ENCODE assay signal across 15 cellular contexts in genomic region chr2:114800371-114800770, GRCh38.
DNase-seq lines count a peak whose midpoint lies in the region; ATAC-seq and TF ChIP-seq lines count a peak whose summit lies in the region.
"Had no signal": no experiment of that assay in that cellular context is flagged by ENCODE, and none has a peak within 500 bp of the region (broad histone marks: within the 10 kb centered on the region; RNA-seq: fewer than 3 reads in every experiment).

No MANE protein-coding gene starts in this region.

- TF ChIP-seq CTCF in dorsolateral prefrontal cortex (IDR thresholded peaks at IDR 0.05 in 54 of 56, conservative IDR thresholded peaks at IDR 0.05 in 2 of 56; ENCODE audit: low read depth in 1 of 56, partially characterized antibody in 56 of 56) (no peak), brain microvascular endothelial cell (IDR thresholded peaks at IDR 0.05; ENCODE audit: low read depth, low read length, missing control alignments) (no peak)

- peak overlapping the region in 1 of 59 donors; percentile 3 for H3K4me3 ChIP-seq in dorsolateral prefrontal cortex
- H3K4me3 ChIP-seq in trophoblast cell (ENCODE audit: low read depth, low read length), result no peak overlapping the region
- H3K4me3 ChIP-seq in brain microvascular endothelial cell (ENCODE audit: low read depth, low read length), result no peak overlapping the region

- WGBS in trophoblast cell (ENCODE audit: extremely low coverage, insufficient coverage, insufficient read length), result no CpG with 5 or more reads among the region's 2 CpGs

- H4K91ac ChIP-seq in trophoblast cell (ENCODE audit: low read depth, low read length), result no peak overlapping the region

- H3K4me1 ChIP-seq in trophoblast cell (ENCODE audit: control insufficient read depth in 1 of 2, insufficient read depth in 2 of 2, low read length in 2 of 2), result no peaks in the 10 kb centered on the region
- H3K4me1 ChIP-seq: Caco-2 had no signal

- H3K9me3 ChIP-seq in trophoblast cell (ENCODE audit: insufficient read depth, low read depth, low read length), result peaks cover 3% of the 10 kb centered on the region
- H3K9me3 ChIP-seq: Caco-2 had no signal

- H3K36me3 ChIP-seq in trophoblast cell (ENCODE audit: control insufficient read depth in 1 of 2, insufficient read depth in 2 of 2, low read length in 2 of 2) (no peaks in the 10 kb centered on the region), brain microvascular endothelial cell (replicated peaks) (no peaks in the 10 kb centered on the region)

- no peak overlapping the region for H2AK5ac ChIP-seq in trophoblast cell (ENCODE audit: low read length)

- no peak overlapping the region for H3K23ac ChIP-seq in trophoblast cell (ENCODE audit: low read length)

- intact Hi-C loops in dorsolateral prefrontal cortex (cut with DNase I) (no loop called here), posterior vena cava (cut with DNase I) (no loop called here)

- no peak overlapping the region for H4K12ac ChIP-seq in trophoblast cell (ENCODE audit: low read depth, low read length)

- no peaks in the 10 kb centered on the region for H3K79me1 ChIP-seq in trophoblast cell (ENCODE audit: low read length)

- H3K9ac ChIP-seq in trophoblast cell (ENCODE audit: low read length), result no peak overlapping the region

- no peak overlapping the region for H2AFZ ChIP-seq in trophoblast cell (ENCODE audit: insufficient read depth, low read length, poor library complexity)

- no peak overlapping the region for H3K4me2 ChIP-seq in trophoblast cell (ENCODE audit: low read length)

- no peaks in the 10 kb centered on the region for H3K79me2 ChIP-seq in trophoblast cell (ENCODE audit: control insufficient read depth, insufficient read depth, low read length, poor library complexity)

- no peak overlapping the region for H2BK12ac ChIP-seq in trophoblast cell (ENCODE audit: low read length)

- peak overlapping the region in 49 of 59 donors; percentile 2 to 95 (median 74) for H3K27ac ChIP-seq in dorsolateral prefrontal cortex
- H3K27ac ChIP-seq in layer of hippocampus (ENCODE audit: low read depth, low read length), result peak overlapping the region; percentile 8
- H3K27ac ChIP-seq in trophoblast cell (ENCODE audit: low read depth, low read length), result no peak overlapping the region
- H3K27ac ChIP-seq in brain microvascular endothelial cell, result no peak overlapping the region
- H3K27ac ChIP-seq: C4-2B had no signal

- no peak for ATAC-seq in GM18909 (IDR thresholded peaks at IDR 0.05; ENCODE audit: poor library complexity, unreplicated experiment)
- ATAC-seq: HCT116 had no signal

- no peak overlapping the region for H3K4ac ChIP-seq in trophoblast cell (ENCODE audit: low read depth, low read length)

- no peak overlapping the region for H4K8ac ChIP-seq in trophoblast cell (ENCODE audit: low read depth, low read length)

- H3K14ac ChIP-seq in trophoblast cell (ENCODE audit: low read length), result no peak overlapping the region

- H2BK120ac ChIP-seq in trophoblast cell (ENCODE audit: insufficient read depth, low read length, poor library complexity), result no peak overlapping the region

- no peak overlapping the region for H2BK5ac ChIP-seq in trophoblast cell (ENCODE audit: low read depth, low read length, poor library complexity)

- in situ Hi-C loops in brain microvascular endothelial cell (cut with HindIII; ENCODE audit: low pct_ligation_motif_present, low sequenced_read_pairs), result no loop called here

- H3K18ac ChIP-seq in trophoblast cell (ENCODE audit: low read length), result no peak overlapping the region

- DNase-seq in dorsolateral prefrontal cortex (no peak), putamen (ENCODE audit: low spot score) (peak; percentile 7), posterior vena cava (ENCODE audit: low spot score) (no peak), trophoblast cell (no peak), brain microvascular endothelial cell (no peak)
- DNase-seq: ACHN; Caco-2; CD4-positive, alpha-beta T cell; GOT3; H7; HFFc6 had no signal

- H3K27me3 ChIP-seq in dorsolateral prefrontal cortex, result no peaks in the 10 kb centered on the region
- H3K27me3 ChIP-seq in layer of hippocampus (ENCODE audit: control insufficient read depth, insufficient read depth, low read length), result no peaks in the 10 kb centered on the region
- H3K27me3 ChIP-seq in trophoblast cell (ENCODE audit: insufficient read depth, low read length), result no peaks in the 10 kb centered on the region
- H3K27me3 ChIP-seq in brain microvascular endothelial cell (replicated peaks), result no peaks in the 10 kb centered on the region

Comparison
In these comparisons a context has a peak if more than half of its experiments do, and no peak if none do; other contexts are left out.
1. H3K27ac ChIP-seq: peak in dorsolateral prefrontal cortex (49 of 59) and layer of hippocampus (single experiment); none in trophoblast cell (single experiment) and brain microvascular endothelial cell (single experiment).